21 cellular contexts compared by ENCODE assay signal in the genomic region with DNA sequence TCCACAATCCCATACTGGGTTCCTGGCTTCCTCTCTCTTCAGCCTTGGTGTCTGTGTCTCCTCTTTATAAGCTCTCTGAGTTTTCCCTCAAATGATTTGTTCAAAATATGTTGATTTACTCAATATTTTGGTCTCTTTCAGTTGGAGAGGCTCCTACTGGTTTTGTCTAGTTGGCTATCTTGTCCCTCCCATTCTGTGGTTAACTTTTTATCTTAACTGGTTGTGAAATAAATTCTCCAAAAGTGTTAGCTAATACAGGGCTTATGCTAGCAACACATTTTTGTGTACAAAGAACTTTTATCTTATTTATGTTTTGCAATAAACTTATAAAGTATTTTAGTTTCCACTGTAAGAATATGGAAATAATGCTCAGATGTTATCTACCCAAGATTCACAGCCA.
"Had no signal": no experiment of that assay in that cellular context is flagged by ENCODE, and none has a peak within 500 bp of the region (broad histone marks: within the 10 kb centered on the region; RNA-seq: fewer than 3 reads in every experiment).

No MANE protein-coding gene starts in this region.

- H3K4me1 Mint-ChIP-seq: activated CD4-positive, alpha-beta T cell treated with anti-CD3 and anti-CD28 coated beads, Interleukin-2, amount 10 ng/mL, durations not matched to agents 24 days and 14 days; memory B cell; naive B cell had no signal

- H3K9ac ChIP-seq: neural progenitor cell had no signal

- H3K4me2 ChIP-seq: neural progenitor cell had no signal

- H3K36me3 Mint-ChIP-seq: memory B cell, naive B cell, neural progenitor cell had no signal

- H3K4me3 Mint-ChIP-seq: activated CD4-positive, alpha-beta T cell treated with anti-CD3 and anti-CD28 coated beads, Interleukin-2, amount 10 ng/mL, durations not matched to agents 24 days and 14 days; activated CD8-positive, alpha-beta T cell treated with anti-CD3 and anti-CD28 coated beads, Interleukin-2, amount 10 ng/mL, durations not matched to agents 7 days and 5 days; activated naive CD4-positive, alpha-beta T cell treated with anti-CD3 and anti-CD28 coated beads for 36 hours; activated T-cell treated with anti-CD3 and anti-CD28 coated beads, Interleukin-2, amount 50 U/mL, for 24 hours; memory B cell; naive B cell; neural progenitor cell had no signal

- H3K36me3 ChIP-seq: ascending aorta, breast epithelium, esophagus muscularis mucosa, gastrocnemius medialis, heart left ventricle, neural progenitor cell, prostate gland, right atrium auricular region, stomach, vagina had no signal

- H3K27ac Mint-ChIP-seq: activated CD4-positive, alpha-beta T cell treated with anti-CD3 and anti-CD28 coated beads, Interleukin-2, amount 10 ng/mL, durations not matched to agents 24 days and 14 days; activated CD8-positive, alpha-beta T cell treated with anti-CD3 and anti-CD28 coated beads, Interleukin-2, amount 10 ng/mL, durations not matched to agents 7 days and 5 days; activated naive CD4-positive, alpha-beta T cell treated with anti-CD3 and anti-CD28 coated beads for 36 hours; activated T-cell treated with anti-CD3 and anti-CD28 coated beads, Interleukin-2, amount 50 U/mL, for 24 hours; memory B cell; naive B cell; neural progenitor cell had no signal

- H3K27ac ChIP-seq: ascending aorta, breast epithelium, esophagus muscularis mucosa, gastrocnemius medialis, heart left ventricle, neural progenitor cell, prostate gland, right atrium auricular region, stomach, vagina had no signal

- DNase-seq: activated CD4-positive, alpha-beta T cell treated with anti-CD3 and anti-CD28 coated beads, Interleukin-2, amount 10 ng/mL, durations not matched to agents 24 days and 14 days; activated CD8-positive, alpha-beta T cell treated with anti-CD3 and anti-CD28 coated beads, Interleukin-2, amount 10 ng/mL, durations not matched to agents 7 days and 5 days; activated naive CD4-positive, alpha-beta T cell treated with anti-CD3 and anti-CD28 coated beads for 36 hours; activated T-cell treated with anti-CD3 and anti-CD28 coated beads, Interleukin-2, amount 50 U/mL, for 24 hours; dermis blood vessel endothelial cell; effector memory CD4-positive, alpha-beta T cell; gastrocnemius medialis; heart left ventricle; left ventricle myocardium superior; mucosa of descending colon; naive B cell; stomach; T1000 had no signal

- H2AFZ ChIP-seq: neural progenitor cell had no signal

- H3K9me3 ChIP-seq: ascending aorta, breast epithelium, esophagus muscularis mucosa, gastrocnemius medialis, prostate gland, right atrium auricular region, vagina had no signal

- H3K4me3 ChIP-seq: ascending aorta, breast epithelium, esophagus muscularis mucosa, gastrocnemius medialis, heart left ventricle, mucosa of descending colon, neural progenitor cell, prostate gland, right atrium auricular region, stomach, vagina had no signal

- H3K4me1 ChIP-seq: ascending aorta, breast epithelium, esophagus muscularis mucosa, gastrocnemius medialis, heart left ventricle, prostate gland, right atrium auricular region, stomach, vagina had no signal

- H3K27me3 ChIP-seq: ascending aorta, breast epithelium, esophagus muscularis mucosa, gastrocnemius medialis, neural progenitor cell, right atrium auricular region, stomach, vagina had no signal

- H3K27me3 Mint-ChIP-seq: activated CD4-positive, alpha-beta T cell treated with anti-CD3 and anti-CD28 coated beads, Interleukin-2, amount 10 ng/mL, durations not matched to agents 24 days and 14 days; activated T-cell treated with anti-CD3 and anti-CD28 coated beads, Interleukin-2, amount 50 U/mL, for 24 hours; memory B cell had no signal
